13 cellular contexts compared by ENCODE assay signal in the genomic region with DNA sequence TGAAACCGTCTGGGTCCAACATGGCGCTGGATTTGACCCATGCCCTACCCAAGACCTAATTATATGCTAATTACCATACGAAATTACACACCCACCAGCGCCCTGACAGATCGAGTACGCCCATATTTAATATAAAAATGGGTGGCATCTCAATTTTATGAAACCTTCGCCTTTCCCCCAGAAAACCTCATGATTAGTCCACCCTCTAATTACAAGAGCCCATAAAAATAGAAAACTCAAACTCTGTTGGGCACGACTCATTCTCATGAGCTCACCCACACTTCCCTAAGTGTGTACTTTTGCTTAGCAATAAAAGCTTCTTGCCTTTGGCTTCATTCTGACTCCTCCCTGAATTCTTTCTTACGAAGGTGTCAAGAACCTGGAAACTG.
"Had no signal": no experiment of that assay in that cellular context is flagged by ENCODE, and none has a peak within 500 bp of the region (broad histone marks: within the 10 kb centered on the region; RNA-seq: fewer than 3 reads in every experiment).

No MANE protein-coding gene starts in this region.

- H3K27ac ChIP-seq: adrenal gland, sigmoid colon had no signal

- DNase-seq: activated CD4-positive, alpha-beta T cell treated with anti-CD3 and anti-CD28 coated beads, Interleukin-2, amount 50 U/mL, for 1 hour; activated CD4-positive, CD25-positive, alpha-beta regulatory T cell; activated naive CD4-positive, alpha-beta T cell treated with anti-CD3 and anti-CD28 coated beads, Interleukin-2, amount 50 U/mL, for 16 hours; activated T-cell treated with anti-CD3 and anti-CD28 coated beads, Interleukin-2, amount 50 U/mL, for 1 hour; adrenal gland; central memory CD4-positive, alpha-beta T cell; effector memory CD4-positive, alpha-beta T cell; erythroblast; glutamatergic neuron; immature natural killer cell; sigmoid colon; stimulated activated CD4-positive, alpha-beta T cell treated with anti-CD3 and anti-CD28 coated beads, Interleukin-2, amount 100 ng/mL, for 24 hours; stimulated activated naive CD4-positive, alpha-beta T cell treated with Interleukin-2 at 50 U/mL for 16 hours had no signal

- H3K36me3 ChIP-seq: adrenal gland, sigmoid colon had no signal

- H3K27me3 ChIP-seq: adrenal gland had no signal

- H3K9me3 ChIP-seq: adrenal gland, sigmoid colon had no signal

- H3K4me3 ChIP-seq: adrenal gland, sigmoid colon had no signal

- H3K4me1 ChIP-seq: adrenal gland had no signal
